ENCODE assay signal across 13 cellular contexts in genomic region chr5:56607551-56607950, GRCh38.
A peak's percentile ranks its signal among the peaks of the same experiment; 100 is the strongest.
DNase-seq lines count a peak whose midpoint lies in the region; ATAC-seq and TF ChIP-seq lines count a peak whose summit lies in the region.
"Had no signal": no experiment of that assay in that cellular context is flagged by ENCODE, and none has a peak within 500 bp of the region (broad histone marks: within the 10 kb centered on the region; RNA-seq: fewer than 3 reads in every experiment).

No MANE protein-coding gene starts in this region.

- TF ChIP-seq POLR2A in prostate gland (IDR thresholded peaks at IDR 0.05) = no peak

- H3K27ac ChIP-seq in HUES48 (ENCODE audit: low read depth, low read length) = peak overlapping the region; percentile 63
- H3K27ac ChIP-seq in layer of hippocampus (ENCODE audit: low read depth, low read length) = peak overlapping the region; percentile 6
- no peak overlapping the region for H3K27ac ChIP-seq in prostate gland
- H3K27ac ChIP-seq: transverse colon had no signal

- no peaks in the 10 kb centered on the region for H3K27me3 ChIP-seq in HUES48 (ENCODE audit: control insufficient read depth, insufficient read depth, low read length)
- H3K27me3 ChIP-seq in layer of hippocampus (ENCODE audit: control insufficient read depth, insufficient read depth, low read length) = no peaks in the 10 kb centered on the region
- H3K27me3 ChIP-seq in prostate gland (replicated peaks; ENCODE audit: insufficient read depth) = no peaks in the 10 kb centered on the region
- H3K27me3 ChIP-seq: transverse colon had no signal

- no peaks in the 10 kb centered on the region for H3K9me3 ChIP-seq in HUES48 (ENCODE audit: control insufficient read depth, insufficient read depth, low read length)
- no peaks in the 10 kb centered on the region for H3K9me3 ChIP-seq in prostate gland

- intact Hi-C loops in prostate gland (cut with DNase I) = no loop called here

- H3K4me1 ChIP-seq in HUES48 (ENCODE audit: control insufficient read depth, insufficient read depth, low read length) (peaks cover 21% of the 10 kb centered on the region), prostate gland (replicated peaks) (no peaks in the 10 kb centered on the region)
- H3K4me1 ChIP-seq: transverse colon had no signal

- 0 out of 2 replicates have a peak overlapping the region, but pooled peaks have one; percentile 2 for H3K9ac ChIP-seq in HUES48 (ENCODE audit: low read depth, low read length)

- no peak for ATAC-seq in HG03432 (IDR thresholded peaks at IDR 0.05; ENCODE audit: unreplicated experiment)

- no peaks in the 10 kb centered on the region for H3K36me3 ChIP-seq in HUES48 (ENCODE audit: control insufficient read depth, insufficient read depth, low read length)
- no peaks in the 10 kb centered on the region for H3K36me3 ChIP-seq in prostate gland
- H3K36me3 ChIP-seq: transverse colon had no signal

- TF ChIP-seq CTCF in cardiac fibroblast (IDR thresholded peaks at IDR 0.05; ENCODE audit: low read depth, low read length) (no peak), prostate gland (IDR thresholded peaks at IDR 0.05) (no peak)

- WGBS in prostate gland = 34% methylated on average over 4 of the region's 4 CpGs

- DNase-seq in AG08395 (ENCODE audit: low spot score) = peak; percentile 48
- DNase-seq in cardiac fibroblast (ENCODE audit: low read depth in 2 of 2) = peak; percentile 25 to 30
- no peak for DNase-seq in activated CD4-positive, alpha-beta T cell treated with anti-CD3 and anti-CD28 coated beads for 1 hour
- no peak for DNase-seq in hepatic stellate cell (ENCODE audit: low spot score)
- no peak for DNase-seq in prostate gland (ENCODE audit: low spot score)
- DNase-seq: activated naive CD4-positive, alpha-beta T cell treated with anti-CD3 and anti-CD28 coated beads, Interleukin-2, amount 10 ng/mL, durations not matched to agents 7 days and 5 days; H7; natural killer cell; NCI-H510A treated with DMSO at 0.1 percent for 48 hours had no signal

- H3K4me3 ChIP-seq in HUES48 (ENCODE audit: low read depth, low read length) (no peak overlapping the region), cardiac fibroblast (replicated peaks in 1 of 2; ENCODE audit: low read depth in 2 of 2, low read length in 2 of 2) (no peak overlapping the region), prostate gland (no peak overlapping the region)
- H3K4me3 ChIP-seq: transverse colon had no signal

Comparison
In these comparisons a context has a peak if more than half of its experiments do, and no peak if none do; other contexts are left out.
1. DNase-seq: peak in AG08395 (single experiment) and cardiac fibroblast (2 of 2); none in activated CD4-positive, alpha-beta T cell treated with anti-CD3 and anti-CD28 coated beads for 1 hour (single experiment), hepatic stellate cell (single experiment) and prostate gland (single experiment).
2. H3K27ac ChIP-seq: peak in HUES48 (single experiment) and layer of hippocampus (single experiment); none in prostate gland (0 of 2).